Comparison of ENCODE assay signal across 1 cellular context in genomic region chr15:68032672-68033071, GRCh38.
TF ChIP-seq lines count a peak whose summit lies in the region.

No MANE protein-coding gene starts in this region.

TF ChIP-seq in GM12878, 131 proteins besides CTCF, POLR2A, EP300 and RAD21 (continued from another document and continues in another):
- TF ChIP-seq, protein P1, sequence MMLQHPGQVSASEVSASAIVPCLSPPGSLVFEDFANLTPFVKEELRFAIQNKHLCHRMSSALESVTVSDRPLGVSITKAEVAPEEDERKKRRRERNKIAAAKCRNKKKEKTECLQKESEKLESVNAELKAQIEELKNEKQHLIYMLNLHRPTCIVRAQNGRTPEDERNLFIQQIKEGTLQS (IDR thresholded peaks at IDR 0.05; ENCODE audit: borderline replicate concordance, extremely low read depth, low read depth, low read length) = no peak
- TF ChIP-seq CBX3 (IDR thresholded peaks at IDR 0.05; ENCODE audit: borderline replicate concordance, low read depth) (no peak), SUPT20H (IDR thresholded peaks at IDR 0.05; ENCODE audit: borderline replicate concordance, control insufficient read depth, low read depth, low read length) (no peak), NFIC (IDR thresholded peaks at IDR 0.05; ENCODE audit: low read depth, low read length) (peak; percentile 52; the same call in 1 of the 2 replicates), TAF1 (IDR thresholded peaks at IDR 0.05; ENCODE audit: borderline replicate concordance, low read depth, low read length) (no peak), FOXM1 (IDR thresholded peaks at IDR 0.05; ENCODE audit: low read depth, low read length) (no peak; the same call in 1 of the 2 replicates), MTA3 (IDR thresholded peaks at IDR 0.05; ENCODE audit: borderline replicate concordance, low read length) (no peak), TARDBP (IDR thresholded peaks at IDR 0.05; ENCODE audit: borderline replicate concordance) (no peak), USF2 (IDR thresholded peaks at IDR 0.05; ENCODE audit: borderline replicate concordance, low read depth, low read length) (peak; percentile 59; the same call in 1 of the 2 replicates), MEF2B (IDR thresholded peaks at IDR 0.05; ENCODE audit: partially characterized antibody, poor library complexity, severe bottlenecking) (peak; percentile 46), POU2F2 (IDR thresholded peaks at IDR 0.05; ENCODE audit: borderline replicate concordance, low read depth, low read length) (no peak), NFYA (IDR thresholded peaks at IDR 0.05; ENCODE audit: borderline replicate concordance, low read depth, low read length) (no peak), HDAC6 (IDR thresholded peaks at IDR 0.05; ENCODE audit: unreplicated experiment) (no peak), BCLAF1 (IDR thresholded peaks at IDR 0.05) (no peak), HSF1 (IDR thresholded peaks at IDR 0.05; ENCODE audit: low read depth, low read length) (no peak), YY1 (IDR thresholded peaks at IDR 0.05; ENCODE audit: low read depth, low read length) (0 out of 2 replicates have a peak, but pooled peaks have one; percentile 18), ZBTB33 (IDR thresholded peaks at IDR 0.05) (no peak), TCF12 (IDR thresholded peaks at IDR 0.05; ENCODE audit: low read depth, low read length) (0 out of 2 replicates have a peak, but pooled peaks have one; percentile 28), EZH2 (IDR thresholded peaks at IDR 0.05; ENCODE audit: borderline replicate concordance, control insufficient read depth, low read depth, low read length) (no peak), NFXL1 (IDR thresholded peaks at IDR 0.05; ENCODE audit: borderline replicate concordance) (no peak), NR2C1 (IDR thresholded peaks at IDR 0.05) (no peak), RCOR1 (conservative IDR thresholded peaks at IDR 0.05; ENCODE audit: low read depth, low read length) (no peak), NR2C2 (IDR thresholded peaks at IDR 0.05; ENCODE audit: borderline replicate concordance, control insufficient read depth, insufficient read length, low read depth) (no peak), RFX5 (IDR thresholded peaks at IDR 0.05; ENCODE audit: low read depth, low read length) (no peak), IRF5 (IDR thresholded peaks at IDR 0.05; ENCODE audit: borderline replicate concordance) (no peak), BCL11A (IDR thresholded peaks at IDR 0.05; ENCODE audit: low read depth, low read length) (peak; percentile 62; the same call in 1 of the 2 replicates)
- TF ChIP-seq, protein P2, sequence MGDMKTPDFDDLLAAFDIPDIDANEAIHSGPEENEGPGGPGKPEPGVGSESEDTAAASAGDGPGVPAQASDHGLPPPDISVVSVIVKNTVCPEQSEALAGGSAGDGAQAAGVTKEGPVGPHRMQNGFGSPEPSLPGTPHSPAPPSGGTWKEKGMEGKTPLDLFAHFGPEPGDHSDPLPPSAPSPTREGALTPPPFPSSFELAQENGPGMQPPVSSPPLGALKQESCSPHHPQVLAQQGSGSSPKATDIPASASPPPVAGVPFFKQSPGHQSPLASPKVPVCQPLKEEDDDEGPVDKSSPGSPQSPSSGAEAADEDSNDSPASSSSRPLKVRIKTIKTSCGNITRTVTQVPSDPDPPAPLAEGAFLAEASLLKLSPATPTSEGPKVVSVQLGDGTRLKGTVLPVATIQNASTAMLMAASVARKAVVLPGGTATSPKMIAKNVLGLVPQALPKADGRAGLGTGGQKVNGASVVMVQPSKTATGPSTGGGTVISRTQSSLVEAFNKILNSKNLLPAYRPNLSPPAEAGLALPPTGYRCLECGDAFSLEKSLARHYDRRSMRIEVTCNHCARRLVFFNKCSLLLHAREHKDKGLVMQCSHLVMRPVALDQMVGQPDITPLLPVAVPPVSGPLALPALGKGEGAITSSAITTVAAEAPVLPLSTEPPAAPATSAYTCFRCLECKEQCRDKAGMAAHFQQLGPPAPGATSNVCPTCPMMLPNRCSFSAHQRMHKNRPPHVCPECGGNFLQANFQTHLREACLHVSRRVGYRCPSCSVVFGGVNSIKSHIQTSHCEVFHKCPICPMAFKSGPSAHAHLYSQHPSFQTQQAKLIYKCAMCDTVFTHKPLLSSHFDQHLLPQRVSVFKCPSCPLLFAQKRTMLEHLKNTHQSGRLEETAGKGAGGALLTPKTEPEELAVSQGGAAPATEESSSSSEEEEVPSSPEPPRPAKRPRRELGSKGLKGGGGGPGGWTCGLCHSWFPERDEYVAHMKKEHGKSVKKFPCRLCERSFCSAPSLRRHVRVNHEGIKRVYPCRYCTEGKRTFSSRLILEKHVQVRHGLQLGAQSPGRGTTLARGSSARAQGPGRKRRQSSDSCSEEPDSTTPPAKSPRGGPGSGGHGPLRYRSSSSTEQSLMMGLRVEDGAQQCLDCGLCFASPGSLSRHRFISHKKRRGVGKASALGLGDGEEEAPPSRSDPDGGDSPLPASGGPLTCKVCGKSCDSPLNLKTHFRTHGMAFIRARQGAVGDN (IDR thresholded peaks at IDR 0.05) = no peak; the same call in 1 of the 2 replicates
- TF ChIP-seq, protein P3, sequence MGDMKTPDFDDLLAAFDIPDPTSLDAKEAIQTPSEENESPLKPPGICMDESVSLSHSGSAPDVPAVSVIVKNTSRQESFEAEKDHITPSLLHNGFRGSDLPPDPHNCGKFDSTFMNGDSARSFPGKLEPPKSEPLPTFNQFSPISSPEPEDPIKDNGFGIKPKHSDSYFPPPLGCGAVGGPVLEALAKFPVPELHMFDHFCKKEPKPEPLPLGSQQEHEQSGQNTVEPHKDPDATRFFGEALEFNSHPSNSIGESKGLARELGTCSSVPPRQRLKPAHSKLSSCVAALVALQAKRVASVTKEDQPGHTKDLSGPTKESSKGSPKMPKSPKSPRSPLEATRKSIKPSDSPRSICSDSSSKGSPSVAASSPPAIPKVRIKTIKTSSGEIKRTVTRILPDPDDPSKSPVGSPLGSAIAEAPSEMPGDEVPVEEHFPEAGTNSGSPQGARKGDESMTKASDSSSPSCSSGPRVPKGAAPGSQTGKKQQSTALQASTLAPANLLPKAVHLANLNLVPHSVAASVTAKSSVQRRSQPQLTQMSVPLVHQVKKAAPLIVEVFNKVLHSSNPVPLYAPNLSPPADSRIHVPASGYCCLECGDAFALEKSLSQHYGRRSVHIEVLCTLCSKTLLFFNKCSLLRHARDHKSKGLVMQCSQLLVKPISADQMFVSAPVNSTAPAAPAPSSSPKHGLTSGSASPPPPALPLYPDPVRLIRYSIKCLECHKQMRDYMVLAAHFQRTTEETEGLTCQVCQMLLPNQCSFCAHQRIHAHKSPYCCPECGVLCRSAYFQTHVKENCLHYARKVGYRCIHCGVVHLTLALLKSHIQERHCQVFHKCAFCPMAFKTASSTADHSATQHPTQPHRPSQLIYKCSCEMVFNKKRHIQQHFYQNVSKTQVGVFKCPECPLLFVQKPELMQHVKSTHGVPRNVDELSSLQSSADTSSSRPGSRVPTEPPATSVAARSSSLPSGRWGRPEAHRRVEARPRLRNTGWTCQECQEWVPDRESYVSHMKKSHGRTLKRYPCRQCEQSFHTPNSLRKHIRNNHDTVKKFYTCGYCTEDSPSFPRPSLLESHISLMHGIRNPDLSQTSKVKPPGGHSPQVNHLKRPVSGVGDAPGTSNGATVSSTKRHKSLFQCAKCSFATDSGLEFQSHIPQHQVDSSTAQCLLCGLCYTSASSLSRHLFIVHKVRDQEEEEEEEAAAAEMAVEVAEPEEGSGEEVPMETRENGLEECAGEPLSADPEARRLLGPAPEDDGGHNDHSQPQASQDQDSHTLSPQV (IDR thresholded peaks at IDR 0.05) = no peak
- TF ChIP-seq, protein P4, sequence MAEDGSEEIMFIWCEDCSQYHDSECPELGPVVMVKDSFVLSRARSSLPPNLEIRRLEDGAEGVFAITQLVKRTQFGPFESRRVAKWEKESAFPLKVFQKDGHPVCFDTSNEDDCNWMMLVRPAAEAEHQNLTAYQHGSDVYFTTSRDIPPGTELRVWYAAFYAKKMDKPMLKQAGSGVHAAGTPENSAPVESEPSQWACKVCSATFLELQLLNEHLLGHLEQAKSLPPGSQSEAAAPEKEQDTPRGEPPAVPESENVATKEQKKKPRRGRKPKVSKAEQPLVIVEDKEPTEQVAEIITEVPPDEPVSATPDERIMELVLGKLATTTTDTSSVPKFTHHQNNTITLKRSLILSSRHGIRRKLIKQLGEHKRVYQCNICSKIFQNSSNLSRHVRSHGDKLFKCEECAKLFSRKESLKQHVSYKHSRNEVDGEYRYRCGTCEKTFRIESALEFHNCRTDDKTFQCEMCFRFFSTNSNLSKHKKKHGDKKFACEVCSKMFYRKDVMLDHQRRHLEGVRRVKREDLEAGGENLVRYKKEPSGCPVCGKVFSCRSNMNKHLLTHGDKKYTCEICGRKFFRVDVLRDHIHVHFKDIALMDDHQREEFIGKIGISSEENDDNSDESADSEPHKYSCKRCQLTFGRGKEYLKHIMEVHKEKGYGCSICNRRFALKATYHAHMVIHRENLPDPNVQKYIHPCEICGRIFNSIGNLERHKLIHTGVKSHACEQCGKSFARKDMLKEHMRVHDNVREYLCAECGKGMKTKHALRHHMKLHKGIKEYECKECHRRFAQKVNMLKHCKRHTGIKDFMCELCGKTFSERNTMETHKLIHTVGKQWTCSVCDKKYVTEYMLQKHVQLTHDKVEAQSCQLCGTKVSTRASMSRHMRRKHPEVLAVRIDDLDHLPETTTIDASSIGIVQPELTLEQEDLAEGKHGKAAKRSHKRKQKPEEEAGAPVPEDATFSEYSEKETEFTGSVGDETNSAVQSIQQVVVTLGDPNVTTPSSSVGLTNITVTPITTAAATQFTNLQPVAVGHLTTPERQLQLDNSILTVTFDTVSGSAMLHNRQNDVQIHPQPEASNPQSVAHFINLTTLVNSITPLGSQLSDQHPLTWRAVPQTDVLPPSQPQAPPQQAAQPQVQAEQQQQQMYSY (CRISPR knock-in tag; IDR thresholded peaks at IDR 0.05) = no peak
- TF ChIP-seq, protein P5, sequence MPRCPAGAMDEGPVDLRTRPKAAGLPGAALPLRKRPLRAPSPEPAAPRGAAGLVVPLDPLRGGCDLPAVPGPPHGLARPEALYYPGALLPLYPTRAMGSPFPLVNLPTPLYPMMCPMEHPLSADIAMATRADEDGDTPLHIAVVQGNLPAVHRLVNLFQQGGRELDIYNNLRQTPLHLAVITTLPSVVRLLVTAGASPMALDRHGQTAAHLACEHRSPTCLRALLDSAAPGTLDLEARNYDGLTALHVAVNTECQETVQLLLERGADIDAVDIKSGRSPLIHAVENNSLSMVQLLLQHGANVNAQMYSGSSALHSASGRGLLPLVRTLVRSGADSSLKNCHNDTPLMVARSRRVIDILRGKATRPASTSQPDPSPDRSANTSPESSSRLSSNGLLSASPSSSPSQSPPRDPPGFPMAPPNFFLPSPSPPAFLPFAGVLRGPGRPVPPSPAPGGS (IDR thresholded peaks at IDR 0.05; ENCODE audit: borderline replicate concordance, insufficient read depth, low read depth, low read length, poor library complexity, severe bottlenecking) = no peak
